30 cellular contexts compared by ENCODE assay signal in the genomic region with DNA sequence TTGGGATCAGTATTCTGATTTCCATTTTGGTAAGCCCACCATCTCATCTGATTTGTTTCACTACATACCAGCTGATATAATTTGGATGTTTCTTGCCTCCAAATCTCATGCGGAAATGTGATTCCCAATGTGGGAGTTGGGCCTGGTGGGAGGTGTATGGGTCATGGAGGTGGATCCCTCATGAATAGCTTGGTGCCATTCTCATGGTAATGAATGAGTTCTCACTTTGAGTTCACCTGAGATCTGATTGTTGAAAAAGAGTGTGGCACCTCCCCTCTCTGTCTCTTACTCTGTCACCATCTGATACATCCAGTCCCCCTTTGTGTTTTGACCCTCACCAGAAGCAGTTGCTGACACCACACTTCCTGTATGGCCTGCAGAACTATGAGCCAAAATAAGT.
"Had no signal": no experiment of that assay in that cellular context is flagged by ENCODE, and none has a peak within 500 bp of the region (broad histone marks: within the 10 kb centered on the region; RNA-seq: fewer than 3 reads in every experiment).

No MANE protein-coding gene starts in this region.

- H3K27ac ChIP-seq: ascending aorta, gastroesophageal sphincter, left lung, lower lobe of right lung, pancreas, prostate gland, sigmoid colon, thoracic aorta, upper lobe of left lung, vagina, WERI-Rb-1 had no signal

- H3K9me3 ChIP-seq: gastroesophageal sphincter, left lung, lower lobe of right lung, pancreas, prostate gland, thoracic aorta, upper lobe of left lung, vagina had no signal

- H3K36me3 ChIP-seq: ascending aorta, gastroesophageal sphincter, left lung, lower lobe of right lung, pancreas, prostate gland, sigmoid colon, thoracic aorta, upper lobe of left lung, vagina, WERI-Rb-1 had no signal

- H3K4me3 ChIP-seq: ascending aorta, gastroesophageal sphincter, left lung, lower lobe of right lung, pancreas, prostate gland, sigmoid colon, thoracic aorta, upper lobe of left lung, vagina had no signal

- H3K27me3 ChIP-seq: ascending aorta, gastroesophageal sphincter, left lung, pancreas, sigmoid colon, upper lobe of left lung, vagina had no signal

- FAIRE-seq: endothelial cell of umbilical vein, islet of Langerhans, pancreas, small intestine had no signal

- H3K4me1 ChIP-seq: ascending aorta, left lung, lower lobe of right lung, pancreas, prostate gland, vagina had no signal

- DNase-seq: activated CD4-positive, alpha-beta memory T cell treated with anti-CD3 and anti-CD28 coated beads, Interleukin-2, amount 10 ng/mL, durations not matched to agents 7 days and 5 days; activated CD4-positive, alpha-beta T cell treated with anti-CD3 and anti-CD28 coated beads for 1 hour; activated CD4-positive, alpha-beta T cell treated with anti-CD3 and anti-CD28 coated beads, Interleukin-2, amount 10 ng/mL, durations not matched to agents 7 days and 5 days; activated CD8-positive, alpha-beta memory T cell treated with anti-CD3 and anti-CD28 coated beads, Interleukin-2, amount 50 U/mL, for 48 hours; activated gamma-delta T cell; activated naive CD4-positive, alpha-beta T cell treated with anti-CD3 and anti-CD28 coated beads, Interleukin-2, amount 10 ng/mL, durations not matched to agents 7 days and 5 days; activated naive CD8-positive, alpha-beta T cell treated with anti-CD3 and anti-CD28 coated beads, Interleukin-2, amount 10 ng/mL, durations not matched to agents 7 days and 5 days; activated T-cell treated with anti-CD3 and anti-CD28 coated beads, Interleukin-2, amount 50 U/mL, for 24 hours; cortex of kidney; effector memory CD8-positive, alpha-beta T cell; hippocampal formation; left lung; lower lobe of right lung; mesenchymal stem cell; nephron progenitor cell; nucleus accumbens; pancreas; retina; sigmoid colon; stimulated activated CD4-positive, alpha-beta T cell treated with anti-CD3 and anti-CD28 coated beads, Interleukin-4, amount 100 ng/mL, for 24 hours; upper lobe of left lung; WERI-Rb-1 had no signal
